Comparison of ENCODE assay signal across 24 cellular contexts in genomic region chr1:91623020-91623419, GRCh38.
DNase-seq lines count a peak whose midpoint lies in the region; ATAC-seq and TF ChIP-seq lines count a peak whose summit lies in the region.
"Had no signal": no experiment of that assay in that cellular context is flagged by ENCODE, and none has a peak within 500 bp of the region (broad histone marks: within the 10 kb centered on the region; RNA-seq: fewer than 3 reads in every experiment).

No MANE protein-coding gene starts in this region.

- no peak overlapping the region for H3K27ac Mint-ChIP-seq in activated T-cell treated with anti-CD3 and anti-CD28 coated beads, Interleukin-2, amount 50 U/mL, for 72 hours
- H3K27ac Mint-ChIP-seq: GM23338, HFFc6 had no signal

- H3K36me3 ChIP-seq in heart right ventricle (no peaks in the 10 kb centered on the region), left lung (no peaks in the 10 kb centered on the region), stomach smooth muscle (ENCODE audit: control insufficient read depth in 2 of 2, insufficient read depth in 2 of 2, low read length in 2 of 2) (no peaks in the 10 kb centered on the region), uterus (no peaks in the 10 kb centered on the region)
- H3K36me3 ChIP-seq: BLaER1, HAP-1, MG63 had no signal

- H3K9ac ChIP-seq in stomach smooth muscle (ENCODE audit: low read length in 2 of 2) = no peak overlapping the region
- H3K9ac ChIP-seq: BLaER1 had no signal

- H3K4me1 ChIP-seq in heart right ventricle (peaks cover 0 to 21% (median 4%) of the 10 kb centered on the region in 9 donors), left lung (no peaks in the 10 kb centered on the region), stomach smooth muscle (ENCODE audit: control insufficient read depth, insufficient read depth, low read length) (peaks cover 6% of the 10 kb centered on the region), uterus (peaks cover 0 to 11% of the 10 kb centered on the region in 2 donors)
- H3K4me1 ChIP-seq: BLaER1, HAP-1 had no signal

- no peaks in the 10 kb centered on the region for H3K36me3 Mint-ChIP-seq in activated T-cell treated with anti-CD3 and anti-CD28 coated beads, Interleukin-2, amount 50 U/mL, for 72 hours (ENCODE audit: insufficient read depth in 2 of 2)
- H3K36me3 Mint-ChIP-seq: CD4-positive, CD25-positive, alpha-beta regulatory T cell had no signal

- peak overlapping the region in 3 of 10 donors; percentile 17 to 49 (median 39) for H3K27ac ChIP-seq in heart right ventricle
- H3K27ac ChIP-seq in left lung = no peak overlapping the region
- peak overlapping the region; percentile 49 for H3K27ac ChIP-seq in stomach smooth muscle (ENCODE audit: low read length)
- H3K27ac ChIP-seq in uterus = peak overlapping the region; percentile 71 to 75
- H3K27ac ChIP-seq: BLaER1, PC-9 had no signal

- TF ChIP-seq CTCF in heart right ventricle (IDR thresholded peaks at IDR 0.05) = no peak
- TF ChIP-seq CTCF in left lung (IDR thresholded peaks at IDR 0.05) = no peak
- no peak for TF ChIP-seq CTCF in uterus (IDR thresholded peaks at IDR 0.05)

- H3K9me3 ChIP-seq in heart right ventricle = no peaks in the 10 kb centered on the region
- H3K9me3 ChIP-seq in left lung = no peaks in the 10 kb centered on the region
- H3K9me3 ChIP-seq in stomach smooth muscle (ENCODE audit: control insufficient read depth in 2 of 2, low read length in 2 of 2) = no peaks in the 10 kb centered on the region
- H3K9me3 ChIP-seq in uterus = no peaks in the 10 kb centered on the region
- H3K9me3 ChIP-seq: HAP-1, MG63 had no signal

- peaks cover 6% of the 10 kb centered on the region for H3K4me1 Mint-ChIP-seq in activated T-cell treated with anti-CD3 and anti-CD28 coated beads, Interleukin-2, amount 50 U/mL, for 72 hours (ENCODE audit: low read depth)
- H3K4me1 Mint-ChIP-seq: CD4-positive, CD25-positive, alpha-beta regulatory T cell had no signal

- DNase-seq in heart right ventricle (no peak), Right ventricle myocardium superior (no peak), left lung (no peak), uterus (no peak)
- DNase-seq in activated T-cell treated with anti-CD3 and anti-CD28 coated beads, Interleukin-2, amount 50 U/mL, for 72 hours = no peak
- DNase-seq in activated effector memory CD4-positive, alpha-beta T cell treated with anti-CD3 and anti-CD28 coated beads, Interleukin-2, amount 50 U/mL, for 16 hours = no peak
- DNase-seq: CD4-positive, CD25-positive, alpha-beta regulatory T cell; HFFc6; IMR-90; KG1; NCI-H1417; NCI-H1694; NCI-H2029 treated with DMSO at 0.1 percent for 48 hours; NCI-H2227 treated with DMSO at 0.1 percent for 48 hours; NCI-H526 treated with DMSO at 0.1 percent for 48 hours; PC-9; RPMI8226; SHP77 treated with DMSO at 0.1 percent for 48 hours had no signal

- peaks cover 1 to 2% of the 10 kb centered on the region in 2 donors for H3K9me3 Mint-ChIP-seq in activated T-cell treated with anti-CD3 and anti-CD28 coated beads, Interleukin-2, amount 50 U/mL, for 72 hours
- H3K9me3 Mint-ChIP-seq: GM23338, HFFc6 had no signal

- TF ChIP-seq POLR2A in uterus (IDR thresholded peaks at IDR 0.05) = no peak

- intact Hi-C loops in heart right ventricle (cut with DNase I) = loop anchor here in 1 of 10 donors (10.0 kb wide), 1 partner anchor 62 kb away; no protein-coding TSS in a partner anchor
- intact Hi-C loops in Right ventricle myocardium superior (cut with DNase I) = no loop called here
- intact Hi-C loops in left lung (cut with DNase I) = no loop called here
- intact Hi-C loops in uterus (cut with DNase I; ENCODE audit: low total_unique reads) = no loop called here

- 44 to 67% methylated on average over 2 of the region's 2 CpGs for WGBS in heart right ventricle, 2 donors

- H3K4me3 Mint-ChIP-seq in activated T-cell treated with anti-CD3 and anti-CD28 coated beads, Interleukin-2, amount 50 U/mL, for 72 hours = no peak overlapping the region
- H3K4me3 Mint-ChIP-seq: GM23338, HFFc6 had no signal

- ATAC-seq in heart right ventricle (peak in 5 of 8 donors; percentile 10 to 59 (median 33)), Right ventricle myocardium superior (ENCODE audit: poor library complexity) (no peak), left lung (peak; percentile 82), HG03196 (IDR thresholded peaks at IDR 0.05; ENCODE audit: unreplicated experiment) (no peak)
- ATAC-seq in activated T-cell treated with anti-CD3 and anti-CD28 coated beads, Interleukin-2, amount 50 U/mL, for 72 hours (replicated peaks in 1 of 2) = no peak
- ATAC-seq: GM23338 had no signal

- H3K27me3 ChIP-seq in heart right ventricle (no peaks in the 10 kb centered on the region), left lung (no peaks in the 10 kb centered on the region), stomach smooth muscle (ENCODE audit: control insufficient read depth in 1 of 2, insufficient read depth in 2 of 2, low read length in 2 of 2) (no peaks in the 10 kb centered on the region), uterus (no peaks in the 10 kb centered on the region)
- H3K27me3 ChIP-seq: BLaER1, MG63 had no signal

- no peak overlapping the region for H3K4me3 ChIP-seq in heart right ventricle
- no peak overlapping the region for H3K4me3 ChIP-seq in left lung
- no peak overlapping the region for H3K4me3 ChIP-seq in stomach smooth muscle (ENCODE audit: low read length in 2 of 2)
- H3K4me3 ChIP-seq in uterus = no peak overlapping the region
- H3K4me3 ChIP-seq: BLaER1, GM23338, HAP-1, MG63, PC-9 had no signal

- H3K27me3 Mint-ChIP-seq in activated T-cell treated with anti-CD3 and anti-CD28 coated beads, Interleukin-2, amount 50 U/mL, for 72 hours (ENCODE audit: low read depth) = peaks cover 8% of the 10 kb centered on the region

Comparison
In these comparisons a context has a peak if more than half of its experiments do, and no peak if none do; other contexts are left out.
1. ATAC-seq: peak in heart right ventricle (5 of 8) and left lung (single experiment); none in Right ventricle myocardium superior (single experiment), activated T-cell treated with anti-CD3 and anti-CD28 coated beads, Interleukin-2, amount 50 U/mL, for 72 hours (0 of 2) and HG03196 (single experiment).
2. H3K27ac ChIP-seq: peak in stomach smooth muscle (single experiment) and uterus (2 of 2); none in left lung (0 of 2).